In the genomic region with DNA sequence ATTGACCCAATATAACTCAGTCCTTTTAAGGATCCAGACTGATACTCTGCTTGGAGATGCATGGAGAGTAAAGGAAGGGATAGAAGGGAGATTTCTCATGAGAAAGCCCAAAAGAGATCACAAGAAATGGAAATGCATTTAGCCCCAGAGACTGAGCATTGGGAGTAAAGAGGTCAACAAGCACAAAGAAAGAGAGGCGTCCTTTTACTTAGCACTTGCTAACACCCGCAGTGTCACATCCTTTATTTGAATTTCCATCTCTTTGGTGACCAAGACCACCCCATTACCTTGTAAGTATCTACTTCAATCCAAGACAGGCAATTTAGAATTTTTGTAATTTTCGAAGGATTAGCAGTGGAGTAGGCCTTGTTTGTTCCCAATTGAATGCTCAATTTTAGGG, we compare ENCODE assay signal across 14 cellular contexts.
A peak's percentile ranks its signal among the peaks of the same experiment; 100 is the strongest.
DNase-seq lines count a peak whose midpoint lies in the region; ATAC-seq, FAIRE-seq and TF ChIP-seq lines count a peak whose summit lies in the region.
"Had no signal": no experiment of that assay in that cellular context is flagged by ENCODE, and none has a peak within 500 bp of the region (broad histone marks: within the 10 kb centered on the region; RNA-seq: fewer than 3 reads in every experiment).

No MANE protein-coding gene starts in this region.

- no peak overlapping the region for H3K9ac ChIP-seq in HUES64 (ENCODE audit: low read depth, low read length)
- H3K9ac ChIP-seq in H1 (replicated peaks in 1 of 4; ENCODE audit: extremely low read depth in 1 of 4, low read depth in 3 of 4, low read length in 3 of 4): no peak overlapping the region

- no peak overlapping the region for H2AK5ac ChIP-seq in H1 (ENCODE audit: low read depth, low read length)

- ATAC-seq in omental fat pad (ENCODE audit: low FRiP score) (no peak), HG02571 (IDR thresholded peaks at IDR 0.05; ENCODE audit: unreplicated experiment) (no peak)
- ATAC-seq: A549; CD8-positive, alpha-beta T cell had no signal

- no peak overlapping the region for H2BK5ac ChIP-seq in H1 (ENCODE audit: low read depth, low read length)

- WGBS in HUES64: 17% methylated on average over 3 of the region's 3 CpGs
- 50% methylated on average over 3 of the region's 3 CpGs; no CpG with 5 or more reads in 1 of the 2 experiments for WGBS in H1 (ENCODE audit: extremely low coverage in 1 of 2, insufficient coverage in 1 of 2, insufficient read length in 1 of 2, insufficient replicate concordance in 2 of 2, low coverage in 1 of 2, low lambda C conversion rate in 2 of 2, missing lambda C conversion rate in 1 of 2), 2 experiments

- H2BK120ac ChIP-seq in H1 (replicated peaks; ENCODE audit: low read depth, low read length): no peak overlapping the region

- TF ChIP-seq CTCF in H1 (IDR thresholded peaks at IDR 0.05; ENCODE audit: control extremely low read depth in 1 of 3, insufficient read depth in 1 of 3, low read depth in 1 of 3, low read length in 3 of 3): no peak
- TF ChIP-seq CTCF in omental fat pad (IDR thresholded peaks at IDR 0.05): no peak

- no peak overlapping the region for H2BK12ac ChIP-seq in H1 (ENCODE audit: low read depth, low read length)

- H3K14ac ChIP-seq in H1 (ENCODE audit: insufficient read length): no peak overlapping the region

- H3K79me2 ChIP-seq in H1 (ENCODE audit: control insufficient read depth in 1 of 2, insufficient read depth in 2 of 2, low read length in 2 of 2): no peaks in the 10 kb centered on the region

- FAIRE-seq in H1 (lab: Jason Lieb, UNC): peak; percentile 24
- FAIRE-seq: A549 had no signal

- no peak overlapping the region for H3K4ac ChIP-seq in H1 (replicated peaks; ENCODE audit: insufficient read length, low read depth, low read length)

- CTCF ChIA-PET in H1 (lab: Charles Lee; ENCODE audit: partially characterized antibody): interaction anchor here (0.6 to 1.6 kb wide), 2 partner anchors 8 to 1899 kb away, joined by 3 to 4 read pairs; no protein-coding TSS in a partner anchor

- H3K9me3 ChIP-seq in HUES64 (ENCODE audit: insufficient read depth, low read depth, low read length): no peaks in the 10 kb centered on the region
- H3K9me3 ChIP-seq in H1 (ENCODE audit: insufficient read depth in 2 of 2, low read depth in 1 of 2, low read length in 1 of 2): no peaks in the 10 kb centered on the region
- H3K9me3 ChIP-seq: A549, Caco-2 had no signal

- no peaks in the 10 kb centered on the region for H4K20me1 ChIP-seq in H1 (replicated peaks in 1 of 2; ENCODE audit: control insufficient read depth in 1 of 2, insufficient read depth in 2 of 2, low read length in 2 of 2)

- H3K23me2 ChIP-seq in H1 (ENCODE audit: low read depth, low read length): no peaks in the 10 kb centered on the region

- no peak overlapping the region for H4K91ac ChIP-seq in H1 (replicated peaks; ENCODE audit: insufficient read length, low read length)

- no peak overlapping the region for H2BK20ac ChIP-seq in H1 (ENCODE audit: low read length)

- H3K4me1 ChIP-seq in HUES64 (ENCODE audit: insufficient read depth, low read length) (peaks cover 17% of the 10 kb centered on the region), H1 (replicated peaks in 1 of 4; ENCODE audit: control insufficient read depth in 3 of 4, insufficient read depth in 4 of 4, low read length in 3 of 4) (no peaks in the 10 kb centered on the region)
- H3K4me1 ChIP-seq: A549, Caco-2 had no signal

- no peak overlapping the region for H2BK15ac ChIP-seq in H1 (ENCODE audit: low read length)

- no peaks in the 10 kb centered on the region for H3K79me1 ChIP-seq in H1 (ENCODE audit: low read depth, low read length)

- no peak for TF ChIP-seq POLR2A in H1 (IDR thresholded peaks at IDR 0.05; ENCODE audit: control extremely low read depth in 1 of 2, low read depth in 2 of 2, low read length in 2 of 2)

- POLR2A ChIA-PET in H1 (lab: Charles Lee; ENCODE audit: partially characterized antibody): no interaction called here

- no peak overlapping the region for H3K23ac ChIP-seq in H1 (ENCODE audit: insufficient read length)

- H3K4me3 ChIP-seq in HUES64 (ENCODE audit: low read length): no peak overlapping the region
- H3K4me3 ChIP-seq in H1 (ENCODE audit: extremely low read depth in 1 of 4, insufficient read depth in 2 of 4, low read depth in 3 of 4, low read length in 4 of 4): no peak overlapping the region
- H3K4me3 ChIP-seq: A549 had no signal

- no peak for DNase-seq in H1 (ENCODE audit: low read depth in 1 of 2, low spot score in 2 of 2)
- DNase-seq in iPS-NIHi11 (ENCODE audit: low spot score): peak; percentile 22
- DNase-seq in omental fat pad (ENCODE audit: low spot score): no peak
- no peak for DNase-seq in DMS53 (lab: John Stamatoyannopoulos, UW)
- DNase-seq: CD8-positive, alpha-beta T cell; GOT3; HCEC 1CT; IMR-90; KBM-7 had no signal

- no peak overlapping the region for H3K18ac ChIP-seq in H1 (ENCODE audit: extremely low read depth, low read length)

- H3K27me3 ChIP-seq in HUES64 (ENCODE audit: insufficient read depth, low read length) (no peaks in the 10 kb centered on the region), H1 (replicated peaks in 1 of 4; ENCODE audit: control insufficient read depth in 3 of 4, extremely low read depth in 1 of 4, insufficient read depth in 3 of 4, low read length in 3 of 4) (no peaks in the 10 kb centered on the region)

- no peak overlapping the region for H4K5ac ChIP-seq in H1 (ENCODE audit: insufficient read length, low read depth, low read length)

- TF ChIP-seq EP300 in H1 (IDR thresholded peaks at IDR 0.05; ENCODE audit: borderline replicate concordance in 1 of 2, low read depth in 2 of 2, low read length in 2 of 2): no peak

- peak overlapping the region; percentile 8; the same call in 1 of the 2 replicates for H3K27ac ChIP-seq in HUES64 (ENCODE audit: low read depth, low read length)
- no peak overlapping the region for H3K27ac ChIP-seq in H1 (ENCODE audit: low read depth, low read length)
- H3K27ac ChIP-seq: A549, HL-60 had no signal

- no peak overlapping the region for H3K56ac ChIP-seq in H1 (replicated peaks; ENCODE audit: insufficient read length, low read depth, low read length)

- H3K36me3 ChIP-seq in HUES64 (ENCODE audit: insufficient read depth, low read length) (no peaks in the 10 kb centered on the region), H1 (ENCODE audit: control insufficient read depth in 2 of 4, insufficient read depth in 4 of 4, low read length in 3 of 4) (no peaks in the 10 kb centered on the region)

- no peak overlapping the region for H3K4me2 ChIP-seq in H1 (ENCODE audit: insufficient read depth in 1 of 2, low read depth in 2 of 2, low read length in 2 of 2)
- H3K4me2 ChIP-seq: A549 had no signal

- no peak overlapping the region for H4K8ac ChIP-seq in H1 (ENCODE audit: extremely low read depth, insufficient read depth, low read length)

- TF ChIP-seq RAD21 in H1 (IDR thresholded peaks at IDR 0.05 in 1 of 2, conservative IDR thresholded peaks at IDR 0.05 in 1 of 2; ENCODE audit: low read depth in 2 of 2, low read length in 2 of 2): no peak

- no peak overlapping the region for H2AFZ ChIP-seq in H1 (ENCODE audit: low read length)

TF ChIP-seq in H1, 55 proteins besides CTCF, POLR2A, EP300 and RAD21:
- TF ChIP-seq RNF2 (IDR thresholded peaks at IDR 0.05; ENCODE audit: borderline replicate concordance, low read depth, low read length, missing control alignments, poor library complexity, severe bottlenecking) (no peak), HDAC6 (IDR thresholded peaks at IDR 0.05; ENCODE audit: low read depth, low read length) (no peak), SUZ12 (IDR thresholded peaks at IDR 0.05; ENCODE audit: low read length) (no peak), ASH2L (IDR thresholded peaks at IDR 0.05; ENCODE audit: low read length) (no peak), ZNF274 (IDR thresholded peaks at IDR 0.05; ENCODE audit: borderline replicate concordance, extremely low read depth, low read length) (no peak), CTBP2 (IDR thresholded peaks at IDR 0.05; ENCODE audit: borderline replicate concordance, insufficient read depth, insufficient read length, low read length) (no peak), RBBP5 (IDR thresholded peaks at IDR 0.05; ENCODE audit: borderline replicate concordance, low read depth, low read length) (no peak), SP4 (IDR thresholded peaks at IDR 0.05; ENCODE audit: low read length) (no peak), EGR1 (IDR thresholded peaks at IDR 0.05; ENCODE audit: borderline replicate concordance, low read depth, low read length) (no peak), BRCA1 (IDR thresholded peaks at IDR 0.05; ENCODE audit: low read depth, low read length) (no peak), SRF (IDR thresholded peaks at IDR 0.05; ENCODE audit: low read depth, low read length) (no peak), CBX8 (IDR thresholded peaks at IDR 0.05; ENCODE audit: borderline replicate concordance, low read depth, low read length) (no peak), JUN (IDR thresholded peaks at IDR 0.05; ENCODE audit: low read depth, low read length) (no peak)
